In genomic region chr10:130136214-130137076, GRCh38 we compare ENCODE assay signal across 1 cellular context.
TF ChIP-seq lines count a peak whose summit lies in the region.

GLRX3 (plus strand) TSS chr10:130136391; CDS start chr10:130136421, 30 bp downstream.

TF ChIP-seq in WTC11, 78 proteins besides CTCF, POLR2A, EP300 and RAD21 (continued from another document and continues in another):
- TF ChIP-seq ZNF532 (CRISPR knock-in tag; IDR thresholded peaks at IDR 0.05; ENCODE audit: borderline replicate concordance) (no peak), OVOL2 (CRISPR knock-in tag; IDR thresholded peaks at IDR 0.05; ENCODE audit: borderline replicate concordance) (no peak), NFE2L1 (CRISPR knock-in tag; IDR thresholded peaks at IDR 0.05) (no peak; the same call in 1 of the 2 replicates), ATF1 (CRISPR knock-in tag; IDR thresholded peaks at IDR 0.05) (no peak), NR1H2 (CRISPR knock-in tag; IDR thresholded peaks at IDR 0.05) (no peak), MXD4 (CRISPR knock-in tag; IDR thresholded peaks at IDR 0.05; ENCODE audit: borderline replicate concordance) (no peak), TEAD1 (CRISPR knock-in tag; IDR thresholded peaks at IDR 0.05) (peak; percentile 55; the same call in 1 of the 2 replicates), NFATC4 (CRISPR knock-in tag; IDR thresholded peaks at IDR 0.05) (no peak), GRHL2 (CRISPR knock-in tag; IDR thresholded peaks at IDR 0.05; ENCODE audit: insufficient replicate concordance, severe bottlenecking) (no peak), ESRRA (CRISPR knock-in tag; IDR thresholded peaks at IDR 0.05; ENCODE audit: borderline replicate concordance) (0 out of 2 replicates have a peak, but pooled peaks have one; percentile 78), HMGXB4 (CRISPR knock-in tag; IDR thresholded peaks at IDR 0.05) (peak; percentile 70; the same call in 1 of the 2 replicates), EMX1 (CRISPR knock-in tag; IDR thresholded peaks at IDR 0.05) (no peak), ERG (CRISPR knock-in tag; IDR thresholded peaks at IDR 0.05) (no peak), AFF4 (CRISPR knock-in tag; IDR thresholded peaks at IDR 0.05; ENCODE audit: borderline replicate concordance) (0 out of 2 replicates have a peak, but pooled peaks have one; percentile 37), SOX15 (CRISPR knock-in tag; IDR thresholded peaks at IDR 0.05) (no peak), ARID4B (CRISPR knock-in tag; IDR thresholded peaks at IDR 0.05; ENCODE audit: borderline replicate concordance) (peak; percentile 68; the same call in 1 of the 2 replicates), HMGA2 (CRISPR knock-in tag; IDR thresholded peaks at IDR 0.05) (no peak), ZNF671 (CRISPR knock-in tag; IDR thresholded peaks at IDR 0.05) (no peak), ZMAT4 (CRISPR knock-in tag; IDR thresholded peaks at IDR 0.05) (no peak), NR3C1 (CRISPR knock-in tag; conservative IDR thresholded peaks at IDR 0.05; ENCODE audit: low read depth) (no peak), CDX4 (CRISPR knock-in tag; IDR thresholded peaks at IDR 0.05; ENCODE audit: borderline replicate concordance) (no peak), ZNF281 (CRISPR knock-in tag; IDR thresholded peaks at IDR 0.05) (0 out of 2 replicates have a peak, but pooled peaks have one; percentile 36), E2F5 (CRISPR knock-in tag; IDR thresholded peaks at IDR 0.05) (peak; percentile 58; the same call in 1 of the 2 replicates), AR (CRISPR knock-in tag; IDR thresholded peaks at IDR 0.05) (no peak), SMAD4 (CRISPR knock-in tag; IDR thresholded peaks at IDR 0.05) (no peak), NR2C2 (CRISPR knock-in tag; IDR thresholded peaks at IDR 0.05) (no peak), GTF2I (CRISPR knock-in tag; conservative IDR thresholded peaks at IDR 0.05) (no peak)
